31 cellular contexts compared by ENCODE assay signal in the genomic region with DNA sequence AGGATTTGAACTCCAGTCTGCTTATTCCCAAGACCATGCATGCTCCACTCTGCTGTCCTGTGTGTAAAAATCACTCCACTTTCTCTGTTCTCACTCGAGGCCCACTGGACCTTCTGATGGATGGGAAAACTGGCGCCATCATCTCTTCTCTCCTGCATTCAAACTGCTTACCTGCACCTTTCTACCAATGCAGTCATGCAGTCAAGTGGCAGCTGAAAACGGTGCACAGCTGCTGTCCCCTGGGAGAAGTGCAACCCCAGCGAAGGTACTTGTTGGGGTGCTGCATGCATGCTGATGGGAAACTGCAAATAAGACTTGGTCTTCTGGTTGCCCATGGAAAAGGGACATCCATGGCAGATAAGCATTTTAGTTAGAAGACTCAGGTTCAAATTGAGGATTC.
"Had no signal": no experiment of that assay in that cellular context is flagged by ENCODE, and none has a peak within 500 bp of the region (broad histone marks: within the 10 kb centered on the region; RNA-seq: fewer than 3 reads in every experiment).

No MANE protein-coding gene starts in this region.

- DNase-seq: activated B cell treated with CpG ODN at 0.5 μM for 24 hours; activated CD4-positive, alpha-beta memory T cell treated with anti-CD3 and anti-CD28 coated beads for 36 hours; activated CD4-positive, alpha-beta T cell treated with anti-CD3 and anti-CD28 coated beads for 4 hours; activated CD4-positive, alpha-beta T cell treated with anti-CD3 and anti-CD28 coated beads, Interleukin-2, amount 10 ng/mL, durations not matched to agents 24 days and 14 days; activated CD4-positive, alpha-beta T cell treated with anti-CD3 and anti-CD28 coated beads, Interleukin-2, amount 50 U/mL, for 1 hour; activated CD4-positive, alpha-beta T cell treated with anti-CD3 and anti-CD28 coated beads, Interleukin-2, amount 50 U/mL, for 4 hours; activated CD4-positive, CD25-positive, alpha-beta regulatory T cell treated with anti-CD3 and anti-CD28 coated beads, Interleukin-2, amount 50 U/mL, for 72 hours; activated CD8-positive, alpha-beta memory T cell treated with anti-CD3 and anti-CD28 coated beads, Interleukin-2, amount 50 U/mL, for 4 hours; activated CD8-positive, alpha-beta T cell treated with anti-CD3 and anti-CD28 coated beads for 36 hours; activated effector memory CD4-positive, alpha-beta T cell treated with anti-CD3 and anti-CD28 coated beads, Interleukin-2, amount 50 U/mL, for 16 hours; activated gamma-delta T cell treated with Interleukin-2 at 50 U/mL for 16 hours; activated naive CD4-positive, alpha-beta T cell; activated naive CD4-positive, alpha-beta T cell treated with anti-CD3 and anti-CD28 coated beads for 36 hours; activated naive CD4-positive, alpha-beta T cell treated with anti-CD3 and anti-CD28 coated beads, Interleukin-2, amount 50 U/mL, for 16 hours; activated naive CD8-positive, alpha-beta T cell treated with anti-CD3 and anti-CD28 coated beads for 36 hours; activated T-cell treated with anti-CD3 and anti-CD28 coated beads for 4 hours; activated T-cell treated with anti-CD3 and anti-CD28 coated beads, Interleukin-2, amount 50 U/mL, for 1 hour; activated T-cell treated with anti-CD3 and anti-CD28 coated beads, Interleukin-2, amount 50 U/mL, for 4 hours; activated T-cell treated with anti-CD3 and anti-CD28 coated beads, Interleukin-2, amount 50 U/mL, for 72 hours; adrenal gland; amniotic stem cell; aorta; body of pancreas; brain microvascular endothelial cell; caudate nucleus; cerebellar nuclear complex; T-cell; T-helper 17 cell had no signal

- H3K9me3 ChIP-seq: adrenal gland, body of pancreas, breast epithelium had no signal

- H3K27me3 ChIP-seq: adrenal gland, body of pancreas, brain microvascular endothelial cell, breast epithelium, cardiac muscle cell had no signal

- H3K4me3 ChIP-seq: adrenal gland, body of pancreas, breast epithelium, cardiac muscle cell had no signal

- H3K4me1 ChIP-seq: adrenal gland, body of pancreas, breast epithelium had no signal

- H3K27ac ChIP-seq: adrenal gland, body of pancreas, brain microvascular endothelial cell, breast epithelium, cardiac muscle cell, VCaP had no signal

- H3K36me3 ChIP-seq: adrenal gland, breast epithelium, cardiac muscle cell had no signal
